Comparison of ENCODE assay signal across 8 cellular contexts in genomic region chr1:208252126-208252853, GRCh38. TPM values are rescaled to one million over a fixed set of nuclear protein-coding genes. Genes with fewer than 3 reads are reported as not detected.
DNase-seq lines count a peak whose midpoint lies in the region; ATAC-seq and TF ChIP-seq lines count a peak whose summit lies in the region.

No MANE protein-coding gene starts in this region.

- H3K36me3 Mint-ChIP-seq in endothelial cell (ENCODE audit: low read depth, unreplicated experiment) (no peaks in the 10 kb centered on the region), neural crest cell (ENCODE audit: low read depth) (no peaks in the 10 kb centered on the region)

- no peak overlapping the region for H3K4me3 Mint-ChIP-seq in endothelial cell (ENCODE audit: unreplicated experiment)
- no peak overlapping the region for H3K4me3 Mint-ChIP-seq in neural crest cell

- in situ Hi-C loops in Caki2 (cut with HindIII; ENCODE audit: low pct_unique_long_range_greater_than_20kb, low sequenced_read_pairs): no loop called here

- H3K4me1 Mint-ChIP-seq in endothelial cell (ENCODE audit: unreplicated experiment) (no peaks in the 10 kb centered on the region), neural crest cell (peaks cover 35% of the 10 kb centered on the region)

- H3K9me3 Mint-ChIP-seq in endothelial cell (ENCODE audit: unreplicated experiment) (no peaks in the 10 kb centered on the region), neural crest cell (no peaks in the 10 kb centered on the region)

- H3K27ac Mint-ChIP-seq in endothelial cell (ENCODE audit: unreplicated experiment): no peak overlapping the region
- H3K27ac Mint-ChIP-seq in neural crest cell (ENCODE audit: unreplicated experiment): no peak overlapping the region

- H3K27me3 Mint-ChIP-seq in endothelial cell (ENCODE audit: unreplicated experiment) (peaks cover 2% of the 10 kb centered on the region), neural crest cell (ENCODE audit: low read depth) (peaks cover 18% of the 10 kb centered on the region)

- ATAC-seq in GM21515 (IDR thresholded peaks at IDR 0.05; ENCODE audit: unreplicated experiment) (no peak), HG02870 (IDR thresholded peaks at IDR 0.05; ENCODE audit: unreplicated experiment) (no peak)

- DNase-seq in Caki2 (ENCODE audit: low read depth) (peak; percentile 27), LNCaP clone FGC (ENCODE audit: low read depth) (peak; percentile 6), endothelial cell (ENCODE audit: low spot score) (no peak), neural crest cell (ENCODE audit: low read depth, low spot score) (no peak), NCI-H524 treated with DMSO at 0.1 percent for 48 hours (lab: John Stamatoyannopoulos, UW) (no peak), HUDEP-2 (lab: John Stamatoyannopoulos, UW; ENCODE audit: unreplicated experiment in 76 of 76) (no peak)

- TF ChIP-seq CTCF in LNCaP clone FGC (IDR thresholded peaks at IDR 0.05; ENCODE audit: control insufficient read depth, extremely low read depth, insufficient read depth) (peak; percentile 57), endothelial cell (IDR thresholded peaks at IDR 0.05; ENCODE audit: unreplicated experiment) (peak; percentile 34), neural crest cell (conservative IDR thresholded peaks at IDR 0.05) (peak; percentile 42)

- H3K4me3 ChIP-seq in LNCaP clone FGC (ENCODE audit: low read depth, low read length): no peak overlapping the region

RNA-seq across cellular contexts. Expression of gene PLXNA2, which starts 8.1 kb away (rescaled TPM):
- total RNA-seq in Caki2 (2014; rRNA removed; shearing (Covaris generic); ENCODE audit: low replicate concordance): 0.03 and 1.6 TPM in 2 replicates
- total RNA-seq in endothelial cell (ENCODE audit: unreplicated experiment): 25.6 TPM
- total RNA-seq in neural crest cell: 35.0 and 37.7 TPM in 2 replicates

Comparison
In these comparisons a context has a peak if more than half of its experiments do, and no peak if none do; other contexts are left out.
1. DNase-seq: peak in Caki2 (single experiment) and LNCaP clone FGC (single experiment); none in endothelial cell (single experiment), neural crest cell (single experiment), NCI-H524 treated with DMSO at 0.1 percent for 48 hours (single experiment) and HUDEP-2 (0 of 76).
2. RNA of gene PLXNA2, which starts 8.1 kb away (total RNA-seq): 35.0 to 37.7 TPM in neural crest cell and 25.6 TPM in endothelial cell (single experiment); 0.03 to 1.6 TPM in Caki2; every median in the first group is over 10 times any median in the second.
3. Peak in every context shown above with its lines, with median percentiles within 50 percentile points of each other: CTCF ChIP-seq.